ENCODE assay signal across 22 cellular contexts in genomic region chr5:85479849-85480248, GRCh38.
DNase-seq lines count a peak whose midpoint lies in the region; ATAC-seq and TF ChIP-seq lines count a peak whose summit lies in the region.
"Had no signal": no experiment of that assay in that cellular context is flagged by ENCODE, and none has a peak within 500 bp of the region (broad histone marks: within the 10 kb centered on the region; RNA-seq: fewer than 3 reads in every experiment).

No MANE protein-coding gene starts in this region.

- H2BK5ac ChIP-seq in trophoblast cell (ENCODE audit: low read depth, low read length, poor library complexity) = no peak overlapping the region

- no peak overlapping the region for H3K23ac ChIP-seq in trophoblast cell (ENCODE audit: low read length)

- H2AK5ac ChIP-seq in trophoblast cell (ENCODE audit: low read length) = no peak overlapping the region

- H3K9me3 ChIP-seq in A673 (ENCODE audit: low read depth, low read length, poor library complexity, severe bottlenecking) (peaks cover 19% of the 10 kb centered on the region), trophoblast cell (ENCODE audit: insufficient read depth, low read depth, low read length) (no peaks in the 10 kb centered on the region)
- H3K9me3 ChIP-seq: BE2C had no signal

- H3K27me3 ChIP-seq in A673 (replicated peaks; ENCODE audit: insufficient read depth, low read depth, low read length, poor library complexity) (no peaks in the 10 kb centered on the region), trophoblast cell (ENCODE audit: insufficient read depth, low read length) (no peaks in the 10 kb centered on the region)
- H3K27me3 ChIP-seq: BE2C; BLaER1 treated with 17β-estradiol and CSF1 and Interleukin-3, amounts not matched to agents 10 nM and 100 nM had no signal

- H4K91ac ChIP-seq in trophoblast cell (ENCODE audit: low read depth, low read length) = no peak overlapping the region

- H3K9me3 Mint-ChIP-seq in WTC11 = peaks cover 46% of the 10 kb centered on the region

- BruUV-seq in A673 (replicated peaks; lab: Mats Ljungman, UMichigan) = no TSS peak

- H3K27ac ChIP-seq in A673 (ENCODE audit: low read depth, low read length, poor library complexity, severe bottlenecking) (no peak overlapping the region), trophoblast cell (ENCODE audit: low read depth, low read length) (no peak overlapping the region)
- H3K27ac ChIP-seq: 22Rv1; BLaER1 treated with 17β-estradiol and CSF1 and Interleukin-3, amounts not matched to agents 10 nM and 100 nM had no signal

- H3K4me3 ChIP-seq in A673 (ENCODE audit: low read depth, low read length, poor library complexity, severe bottlenecking) = no peak overlapping the region
- H3K4me3 ChIP-seq in trophoblast cell (ENCODE audit: low read depth, low read length) = no peak overlapping the region
- H3K4me3 ChIP-seq: BLaER1 treated with 17β-estradiol and CSF1 and Interleukin-3, amounts not matched to agents 10 nM and 100 nM had no signal

- CTCF ChIA-PET in A673 (lab: Charles Lee) = no interaction called here
- CTCF ChIA-PET in WTC11 (lab: Charles Lee) = interaction anchor here (0.7 kb wide), 1 partner anchor 1441 kb away, joined by 4 read pairs; no protein-coding TSS in a partner anchor

- no peaks in the 10 kb centered on the region for H3K36me3 ChIP-seq in A673 (ENCODE audit: insufficient read depth, low read length, poor library complexity, severe bottlenecking)
- H3K36me3 ChIP-seq in trophoblast cell (ENCODE audit: control insufficient read depth in 1 of 2, insufficient read depth in 2 of 2, low read length in 2 of 2) = no peaks in the 10 kb centered on the region
- H3K36me3 ChIP-seq: BE2C; BLaER1 treated with 17β-estradiol and CSF1 and Interleukin-3, amounts not matched to agents 10 nM and 100 nM had no signal

- H2BK12ac ChIP-seq in trophoblast cell (ENCODE audit: low read length) = no peak overlapping the region

- POLR2A ChIA-PET in A673 (lab: Charles Lee; ENCODE audit: low non-redundant PET) = no interaction called here
- POLR2A ChIA-PET in WTC11 (lab: Charles Lee) = interaction anchor here (0.6 kb wide), 1 partner anchor 1018 kb away, joined by 6 read pairs; no protein-coding TSS in a partner anchor

- no peak overlapping the region for H3K18ac ChIP-seq in trophoblast cell (ENCODE audit: low read length)

- H3K4me2 ChIP-seq in trophoblast cell (ENCODE audit: low read length) = no peak overlapping the region
- H3K4me2 ChIP-seq: BLaER1 treated with 17β-estradiol and CSF1 and Interleukin-3, amounts not matched to agents 10 nM and 100 nM had no signal

- H3K36me3 Mint-ChIP-seq in WTC11 = peaks cover 19% of the 10 kb centered on the region
- H3K36me3 Mint-ChIP-seq: CD14-positive monocyte; CD8-positive, alpha-beta memory T cell had no signal

- H3K27ac Mint-ChIP-seq in WTC11 = no peak overlapping the region
- H3K27ac Mint-ChIP-seq: CD14-positive monocyte; CD4-positive, alpha-beta T cell; CD8-positive, alpha-beta memory T cell; H9 had no signal

- no peak overlapping the region for H4K12ac ChIP-seq in trophoblast cell (ENCODE audit: low read depth, low read length)

- no peak overlapping the region for H3K9ac ChIP-seq in trophoblast cell (ENCODE audit: low read length)
- H3K9ac ChIP-seq: BLaER1 treated with 17β-estradiol and CSF1 and Interleukin-3, amounts not matched to agents 10 nM and 100 nM had no signal

- TF ChIP-seq CTCF in A673 (conservative IDR thresholded peaks at IDR 0.05; ENCODE audit: low read depth, low read length) (no peak), WTC11 (IDR thresholded peaks at IDR 0.05) (no peak), GM20000 (IDR thresholded peaks at IDR 0.05; ENCODE audit: extremely low read depth, missing control alignments) (no peak)

- H3K4me1 Mint-ChIP-seq in WTC11 = 0 out of 2 replicates have a peak, but pooled peaks cover 4% of the 10 kb centered on the region
- H3K4me1 Mint-ChIP-seq: CD14-positive monocyte; CD8-positive, alpha-beta memory T cell; H9 had no signal

- ATAC-seq in WTC11 = peak; percentile 67
- ATAC-seq: HCT116 had no signal

- peak; percentile 31 for DNase-seq in A673 (ENCODE audit: low spot score)
- no peak for DNase-seq in WTC11 (ENCODE audit: low spot score)
- DNase-seq in iPS DF 19.7 (ENCODE audit: low read depth, low spot score) = peak; percentile 25
- peak; percentile 3 to 47 for DNase-seq in trophoblast cell
- no peak for DNase-seq in GM20000 (ENCODE audit: low spot score)
- DNase-seq in COLO668 (lab: John Stamatoyannopoulos, UW; ENCODE audit: unreplicated experiment) = no peak
- DNase-seq in NCI-H2227 (lab: John Stamatoyannopoulos, UW; ENCODE audit: unreplicated experiment) = no peak
- DNase-seq: ACHN; AML-193; BE2C; Calu3; CD4-positive, alpha-beta T cell; CD8-positive, alpha-beta memory T cell; COR-L47; DMS53; DMS79 treated with DMSO at 0.1 percent for 48 hours; GF-D8; H9 had no signal

- no peak overlapping the region for H3K4me3 Mint-ChIP-seq in WTC11
- H3K4me3 Mint-ChIP-seq: CD14-positive monocyte; CD4-positive, alpha-beta T cell; CD8-positive, alpha-beta memory T cell; H9 had no signal

- intact Hi-C loops in A673 (cut with micrococcal nuclease; ENCODE audit: unreplicated experiment) = no loop called here

- no peak overlapping the region for H3K14ac ChIP-seq in trophoblast cell (ENCODE audit: low read length)

- no peak overlapping the region for H3K4ac ChIP-seq in trophoblast cell (ENCODE audit: low read depth, low read length)

- H3K27me3 Mint-ChIP-seq in WTC11 (ENCODE audit: low read depth) = no peaks in the 10 kb centered on the region
- H3K27me3 Mint-ChIP-seq: CD4-positive, alpha-beta T cell; CD8-positive, alpha-beta memory T cell had no signal

- H3K4me1 ChIP-seq in A673 (ENCODE audit: insufficient read depth, low read length, poor library complexity, severe bottlenecking) = no peaks in the 10 kb centered on the region
- no peaks in the 10 kb centered on the region for H3K4me1 ChIP-seq in trophoblast cell (ENCODE audit: control insufficient read depth in 1 of 2, insufficient read depth in 2 of 2, low read length in 2 of 2)
- H3K4me1 ChIP-seq: BE2C; BLaER1 treated with 17β-estradiol and CSF1 and Interleukin-3, amounts not matched to agents 10 nM and 100 nM had no signal

- no peak overlapping the region for H2AFZ ChIP-seq in trophoblast cell (ENCODE audit: insufficient read depth, low read length, poor library complexity)

- H3K79me1 ChIP-seq in trophoblast cell (ENCODE audit: low read length) = no peaks in the 10 kb centered on the region

- no peaks in the 10 kb centered on the region for H3K79me2 ChIP-seq in trophoblast cell (ENCODE audit: control insufficient read depth, insufficient read depth, low read length, poor library complexity)

- no CpG with 5 or more reads among the region's 4 CpGs for WGBS in trophoblast cell (ENCODE audit: extremely low coverage, insufficient coverage, insufficient read length)

- H2BK120ac ChIP-seq in trophoblast cell (ENCODE audit: insufficient read depth, low read length, poor library complexity) = no peak overlapping the region

- H4K8ac ChIP-seq in trophoblast cell (ENCODE audit: low read depth, low read length) = no peak overlapping the region

TF ChIP-seq in WTC11, 78 proteins besides CTCF, POLR2A, EP300 and RAD21 (continues in another document):
- TF ChIP-seq E2F1 (CRISPR knock-in tag; IDR thresholded peaks at IDR 0.05) (no peak), ZBTB21 (CRISPR knock-in tag; IDR thresholded peaks at IDR 0.05; ENCODE audit: borderline replicate concordance) (no peak), ZNF232 (CRISPR knock-in tag; IDR thresholded peaks at IDR 0.05) (no peak), ZNF317 (CRISPR knock-in tag; IDR thresholded peaks at IDR 0.05; ENCODE audit: borderline replicate concordance, low read depth) (no peak), JAZF1 (CRISPR knock-in tag; IDR thresholded peaks at IDR 0.05) (no peak), JUN (CRISPR knock-in tag; IDR thresholded peaks at IDR 0.05) (no peak), ELF4 (CRISPR knock-in tag; IDR thresholded peaks at IDR 0.05; ENCODE audit: low read depth) (no peak), PREB (CRISPR knock-in tag; IDR thresholded peaks at IDR 0.05; ENCODE audit: borderline replicate concordance) (no peak), CREM (CRISPR knock-in tag; IDR thresholded peaks at IDR 0.05) (no peak), MYBL2 (CRISPR knock-in tag; IDR thresholded peaks at IDR 0.05) (no peak), ZNF396 (CRISPR knock-in tag; IDR thresholded peaks at IDR 0.05; ENCODE audit: borderline replicate concordance) (no peak), GABPB1 (CRISPR knock-in tag; IDR thresholded peaks at IDR 0.05) (no peak)
- TF ChIP-seq, protein P1, sequence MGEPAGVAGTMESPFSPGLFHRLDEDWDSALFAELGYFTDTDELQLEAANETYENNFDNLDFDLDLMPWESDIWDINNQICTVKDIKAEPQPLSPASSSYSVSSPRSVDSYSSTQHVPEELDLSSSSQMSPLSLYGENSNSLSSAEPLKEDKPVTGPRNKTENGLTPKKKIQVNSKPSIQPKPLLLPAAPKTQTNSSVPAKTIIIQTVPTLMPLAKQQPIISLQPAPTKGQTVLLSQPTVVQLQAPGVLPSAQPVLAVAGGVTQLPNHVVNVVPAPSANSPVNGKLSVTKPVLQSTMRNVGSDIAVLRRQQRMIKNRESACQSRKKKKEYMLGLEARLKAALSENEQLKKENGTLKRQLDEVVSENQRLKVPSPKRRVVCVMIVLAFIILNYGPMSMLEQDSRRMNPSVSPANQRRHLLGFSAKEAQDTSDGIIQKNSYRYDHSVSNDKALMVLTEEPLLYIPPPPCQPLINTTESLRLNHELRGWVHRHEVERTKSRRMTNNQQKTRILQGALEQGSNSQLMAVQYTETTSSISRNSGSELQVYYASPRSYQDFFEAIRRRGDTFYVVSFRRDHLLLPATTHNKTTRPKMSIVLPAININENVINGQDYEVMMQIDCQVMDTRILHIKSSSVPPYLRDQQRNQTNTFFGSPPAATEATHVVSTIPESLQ (CRISPR knock-in tag; IDR thresholded peaks at IDR 0.05) = no peak

Comparison
In these comparisons a context has a peak if more than half of its experiments do, and no peak if none do; other contexts are left out.
1. DNase-seq: peak in A673 (single experiment), iPS DF 19.7 (single experiment) and trophoblast cell (2 of 2); none in WTC11 (single experiment), GM20000 (single experiment), COLO668 (single experiment) and NCI-H2227 (single experiment).